ENCODE assay signal across 1 cellular context in genomic region chr16:29977063-29977462, GRCh38.
TF ChIP-seq lines count a peak whose summit lies in the region.

No MANE protein-coding gene starts in this region.

TF ChIP-seq in GM12878, 131 proteins besides CTCF, POLR2A, EP300 and RAD21:
- TF ChIP-seq KAT2A (conservative IDR thresholded peaks at IDR 0.05; ENCODE audit: control insufficient read depth, low read depth, low read length) (no peak), NR2F1 (conservative IDR thresholded peaks at IDR 0.05) (no peak), IRF4 (IDR thresholded peaks at IDR 0.05; ENCODE audit: low read depth, low read length) (no peak), PAX8 (IDR thresholded peaks at IDR 0.05) (no peak), ESRRA (IDR thresholded peaks at IDR 0.05; ENCODE audit: low read length) (no peak), E4F1 (IDR thresholded peaks at IDR 0.05; ENCODE audit: borderline replicate concordance, partially characterized antibody) (no peak)
